ENCODE assay signal across 12 cellular contexts in the genomic region with DNA sequence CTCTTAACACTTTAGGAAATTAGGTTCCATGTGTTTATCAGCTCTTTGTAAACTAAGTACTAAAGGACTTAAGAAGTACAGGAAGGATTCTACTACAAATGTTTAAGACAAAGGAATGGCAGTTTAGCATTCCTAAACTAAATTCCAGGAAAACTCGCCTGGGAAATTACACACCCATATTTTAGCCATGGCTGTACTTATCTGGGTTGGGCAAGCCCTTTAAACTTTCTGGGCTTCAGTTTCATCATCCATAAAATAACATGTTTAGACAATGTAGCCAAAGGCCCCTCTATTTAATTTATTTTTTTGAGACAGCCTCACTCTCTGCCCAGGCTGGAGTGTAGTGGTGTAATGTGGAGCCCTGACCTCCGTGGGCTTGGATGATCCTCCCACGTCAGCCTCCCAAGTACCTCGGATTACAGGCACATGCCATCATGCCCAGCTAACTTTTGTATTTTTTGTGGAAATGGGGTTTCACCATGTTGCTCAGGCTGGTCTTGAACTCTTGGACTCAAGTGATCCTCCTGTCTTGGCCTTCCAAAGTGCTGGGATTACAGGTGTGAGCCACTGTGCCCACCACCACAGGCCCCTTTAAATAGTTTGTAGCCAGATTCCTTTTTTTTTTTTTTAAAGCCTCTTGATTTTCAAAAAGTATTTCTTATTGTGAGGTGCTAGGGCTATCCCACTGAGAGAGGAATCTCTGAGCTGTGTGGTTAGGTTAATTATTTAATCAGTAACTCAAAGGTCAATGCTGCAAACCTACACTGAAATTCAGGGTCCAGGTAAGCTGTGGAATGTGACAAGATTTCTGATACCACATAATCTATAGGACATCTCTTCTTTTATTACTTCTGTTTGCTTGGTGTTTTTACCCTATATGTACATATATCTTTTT. TPM values are rescaled to one million over a fixed set of nuclear protein-coding genes. Genes with fewer than 3 reads are reported as not detected.
DNase-seq lines count a peak whose midpoint lies in the region; FAIRE-seq and TF ChIP-seq lines count a peak whose summit lies in the region.
"Had no signal": no experiment of that assay in that cellular context is flagged by ENCODE, and none has a peak within 500 bp of the region (broad histone marks: within the 10 kb centered on the region; RNA-seq: fewer than 3 reads in every experiment).

No MANE protein-coding gene starts in this region.

- H3K4me1 ChIP-seq in astrocyte (ENCODE audit: insufficient read depth, low read length) (no peaks in the 10 kb centered on the region), transverse colon (peaks cover 11 to 35% (median 15%) of the 10 kb centered on the region in 4 donors)

- no peak overlapping the region for H2AFZ ChIP-seq in astrocyte (ENCODE audit: low read depth, low read length)

- no peaks in the 10 kb centered on the region for H3K9me3 ChIP-seq in astrocyte (ENCODE audit: insufficient read depth, low read depth, low read length)
- no peaks in the 10 kb centered on the region for H3K9me3 ChIP-seq in transverse colon

- H3K9ac ChIP-seq in astrocyte (ENCODE audit: low read length), result no peak overlapping the region

- H3K9me3 Mint-ChIP-seq in activated CD4-positive, alpha-beta memory T cell treated with anti-CD3 and anti-CD28 coated beads, Interleukin-2, amount 10 ng/mL, durations not matched to agents 7 days and 5 days, result no peaks in the 10 kb centered on the region
- no peaks in the 10 kb centered on the region for H3K9me3 Mint-ChIP-seq in activated CD4-positive, alpha-beta memory T cell treated with anti-CD3 and anti-CD28 coated beads for 36 hours
- H3K9me3 Mint-ChIP-seq in astrocyte (ENCODE audit: unreplicated experiment), result no peaks in the 10 kb centered on the region

- peak overlapping the region; percentile 35 for H3K27ac Mint-ChIP-seq in activated CD4-positive, alpha-beta memory T cell treated with anti-CD3 and anti-CD28 coated beads, Interleukin-2, amount 10 ng/mL, durations not matched to agents 7 days and 5 days
- H3K27ac Mint-ChIP-seq in activated CD4-positive, alpha-beta memory T cell treated with anti-CD3 and anti-CD28 coated beads for 36 hours, result no peak overlapping the region
- H3K27ac Mint-ChIP-seq in astrocyte (ENCODE audit: unreplicated experiment), result peak overlapping the region; percentile 47

- H3K4me1 Mint-ChIP-seq in activated CD4-positive, alpha-beta memory T cell treated with anti-CD3 and anti-CD28 coated beads, Interleukin-2, amount 10 ng/mL, durations not matched to agents 7 days and 5 days, result peaks cover 7% of the 10 kb centered on the region
- H3K4me1 Mint-ChIP-seq in activated CD4-positive, alpha-beta memory T cell treated with anti-CD3 and anti-CD28 coated beads for 36 hours (ENCODE audit: low read depth), result peaks cover 7% of the 10 kb centered on the region
- peaks cover 10% of the 10 kb centered on the region for H3K4me1 Mint-ChIP-seq in astrocyte (ENCODE audit: low read depth, unreplicated experiment)

- H3K4me2 ChIP-seq in astrocyte (ENCODE audit: low read length), result no peak overlapping the region

- H3K27me3 Mint-ChIP-seq in activated CD4-positive, alpha-beta memory T cell treated with anti-CD3 and anti-CD28 coated beads, Interleukin-2, amount 10 ng/mL, durations not matched to agents 7 days and 5 days, result no peaks in the 10 kb centered on the region
- no peaks in the 10 kb centered on the region for H3K27me3 Mint-ChIP-seq in activated CD4-positive, alpha-beta memory T cell treated with anti-CD3 and anti-CD28 coated beads for 36 hours
- H3K27me3 Mint-ChIP-seq in astrocyte (ENCODE audit: low read depth, unreplicated experiment), result no peaks in the 10 kb centered on the region

- no peak for DNase-seq in activated CD4-positive, alpha-beta memory T cell treated with anti-CD3 and anti-CD28 coated beads, Interleukin-2, amount 10 ng/mL, durations not matched to agents 7 days and 5 days
- no peak for DNase-seq in activated CD4-positive, alpha-beta memory T cell treated with anti-CD3 and anti-CD28 coated beads for 36 hours
- DNase-seq in astrocyte (ENCODE audit: low read depth) (peak; percentile 41), kidney tubule cell (ENCODE audit: low spot score) (peak; percentile 63), transverse colon (no peak), NCI-H1092 treated with DMSO at 0.1 percent for 48 hours (lab: John Stamatoyannopoulos, UW) (no peak), SIG-M5 treated with dmso at 0.1 percent for 504 hours (lab: John Stamatoyannopoulos, UW; ENCODE audit: unreplicated experiment) (no peak), NCI-H2081 (lab: John Stamatoyannopoulos, UW) (no peak)
- DNase-seq: aorta, NCI-H187, occipital lobe had no signal

- WGBS in transverse colon (ENCODE audit: low coverage in 1 of 2), 2 donors, result 36 to 60% methylated on average over 1 to 4 of the region's 4 CpGs

- no peak for TF ChIP-seq EP300 in transverse colon (IDR thresholded peaks at IDR 0.05; ENCODE audit: low read depth)

- FAIRE-seq in astrocyte (lab: Jason Lieb, UNC), result no peak
- FAIRE-seq: A204.1 had no signal

- H3K27me3 ChIP-seq in astrocyte (ENCODE audit: insufficient read depth, low read length), result no peaks in the 10 kb centered on the region
- H3K27me3 ChIP-seq in transverse colon, result no peaks in the 10 kb centered on the region

- TF ChIP-seq POLR2A in transverse colon (IDR thresholded peaks at IDR 0.05), result no peak

- in situ Hi-C loops in transverse colon (cut with MboI; ENCODE audit: low pct_ligation_motif_present in 1 of 4, low pct_unique_long_range_greater_than_20kb in 1 of 4, low sequenced_read_pairs in 3 of 4), result no loop called here

- H3K27ac ChIP-seq in astrocyte (ENCODE audit: low read depth, low read length) (no peak overlapping the region), transverse colon (peak overlapping the region; percentile 9 to 73 (median 61))

- H3K36me3 ChIP-seq in astrocyte (ENCODE audit: insufficient read depth, low read length) (no peaks in the 10 kb centered on the region), transverse colon (no peaks in the 10 kb centered on the region)

- H3K79me2 ChIP-seq in astrocyte (ENCODE audit: insufficient read depth, low read length), result peaks cover 22% of the 10 kb centered on the region

- CTCF ChIA-PET in activated CD4-positive, alpha-beta memory T cell treated with anti-CD3 and anti-CD28 coated beads, Interleukin-2, amount 10 ng/mL, durations not matched to agents 7 days and 5 days (lab: Charles Lee), result interaction anchor here (1.1 kb wide), 1 partner anchor 169 kb away, joined by 3 read pairs; no protein-coding TSS in a partner anchor
- CTCF ChIA-PET in activated CD4-positive, alpha-beta memory T cell treated with anti-CD3 and anti-CD28 coated beads for 36 hours (lab: Charles Lee), result interaction anchor here (1.1 kb wide), 1 partner anchor 115 kb away, joined by 7 read pairs; no protein-coding TSS in a partner anchor

- no peak for TF ChIP-seq CTCF in astrocyte (IDR thresholded peaks at IDR 0.05; ENCODE audit: insufficient read depth, low read depth, low read length)
- no peak for TF ChIP-seq CTCF in transverse colon (IDR thresholded peaks at IDR 0.05)

- intact Hi-C loops in activated CD4-positive, alpha-beta memory T cell treated with anti-CD3 and anti-CD28 coated beads for 36 hours (cut with micrococcal nuclease), result no loop called here
- intact Hi-C loops in transverse colon (cut with DNase I; ENCODE audit: low total_unique reads), result no loop called here

- POLR2A ChIA-PET in activated CD4-positive, alpha-beta memory T cell treated with anti-CD3 and anti-CD28 coated beads, Interleukin-2, amount 10 ng/mL, durations not matched to agents 7 days and 5 days (lab: Charles Lee), result interaction anchor here (1.0 kb wide), 1 partner anchor 70 kb away, joined by 3 read pairs; no protein-coding TSS in a partner anchor
- POLR2A ChIA-PET in activated CD4-positive, alpha-beta memory T cell treated with anti-CD3 and anti-CD28 coated beads for 36 hours (lab: Charles Lee), result no interaction called here

- peaks cover 8% of the 10 kb centered on the region for H4K20me1 ChIP-seq in astrocyte (ENCODE audit: insufficient read depth, low read length)

- H3K4me3 Mint-ChIP-seq in activated CD4-positive, alpha-beta memory T cell treated with anti-CD3 and anti-CD28 coated beads, Interleukin-2, amount 10 ng/mL, durations not matched to agents 7 days and 5 days, result no peak overlapping the region
- no peak overlapping the region for H3K4me3 Mint-ChIP-seq in activated CD4-positive, alpha-beta memory T cell treated with anti-CD3 and anti-CD28 coated beads for 36 hours
- no peak overlapping the region for H3K4me3 Mint-ChIP-seq in astrocyte (ENCODE audit: unreplicated experiment)

- H3K4me3 ChIP-seq in astrocyte (ENCODE audit: insufficient read depth, low read depth, low read length) (no peak overlapping the region), transverse colon (no peak overlapping the region)

- peaks cover 22% of the 10 kb centered on the region for H3K36me3 Mint-ChIP-seq in activated CD4-positive, alpha-beta memory T cell treated with anti-CD3 and anti-CD28 coated beads, Interleukin-2, amount 10 ng/mL, durations not matched to agents 7 days and 5 days (ENCODE audit: low read depth)
- peaks cover 11% of the 10 kb centered on the region for H3K36me3 Mint-ChIP-seq in activated CD4-positive, alpha-beta memory T cell treated with anti-CD3 and anti-CD28 coated beads for 36 hours
- peaks cover 1% of the 10 kb centered on the region for H3K36me3 Mint-ChIP-seq in astrocyte (ENCODE audit: low read depth, unreplicated experiment)

RNA-seq across cellular contexts. Expression of gene TMEM60, which starts 32.1 kb away (rescaled TPM):
- total RNA-seq in activated CD4-positive, alpha-beta memory T cell treated with anti-CD3 and anti-CD28 coated beads, Interleukin-2, amount 10 ng/mL, durations not matched to agents 7 days and 5 days, result 10 to 100 TPM; 25.0 to 25.4 TPM
- total RNA-seq in activated CD4-positive, alpha-beta memory T cell treated with anti-CD3 and anti-CD28 coated beads for 36 hours, result 10 to 100 TPM; 14.2 to 15.5 TPM
- total RNA-seq in astrocyte (12.2 and 13.2 TPM in 2 replicates), transverse colon (10 to 100 TPM in 2 of 4 donors, 1 to 10 TPM in 2; 3.4 to 15.7 (median 9.5) TPM)

RNA-seq across cellular contexts. Expression of gene PHTF2, which starts 32.4 kb away (rescaled TPM):
- 10 to 100 TPM; 70.4 to 71.7 TPM for total RNA-seq in activated CD4-positive, alpha-beta memory T cell treated with anti-CD3 and anti-CD28 coated beads, Interleukin-2, amount 10 ng/mL, durations not matched to agents 7 days and 5 days
- 10 to 100 TPM; 40.8 to 41.2 TPM for total RNA-seq in activated CD4-positive, alpha-beta memory T cell treated with anti-CD3 and anti-CD28 coated beads for 36 hours
- total RNA-seq in astrocyte (27.0 and 36.2 TPM in 2 replicates), transverse colon (10 to 100 TPM; 14.5 to 28.6 (median 24.1) TPM)

Comparison
In these comparisons a context has a peak if more than half of its experiments do, and no peak if none do; other contexts are left out.
1. DNase-seq: peak in astrocyte (single experiment) and kidney tubule cell (single experiment); none in activated CD4-positive, alpha-beta memory T cell treated with anti-CD3 and anti-CD28 coated beads, Interleukin-2, amount 10 ng/mL, durations not matched to agents 7 days and 5 days (single experiment), activated CD4-positive, alpha-beta memory T cell treated with anti-CD3 and anti-CD28 coated beads for 36 hours (single experiment), transverse colon (single experiment), NCI-H1092 treated with DMSO at 0.1 percent for 48 hours (single experiment), SIG-M5 treated with dmso at 0.1 percent for 504 hours (single experiment) and NCI-H2081 (0 of 2).